Comparison of ENCODE assay signal across 8 cellular contexts in the genomic region with DNA sequence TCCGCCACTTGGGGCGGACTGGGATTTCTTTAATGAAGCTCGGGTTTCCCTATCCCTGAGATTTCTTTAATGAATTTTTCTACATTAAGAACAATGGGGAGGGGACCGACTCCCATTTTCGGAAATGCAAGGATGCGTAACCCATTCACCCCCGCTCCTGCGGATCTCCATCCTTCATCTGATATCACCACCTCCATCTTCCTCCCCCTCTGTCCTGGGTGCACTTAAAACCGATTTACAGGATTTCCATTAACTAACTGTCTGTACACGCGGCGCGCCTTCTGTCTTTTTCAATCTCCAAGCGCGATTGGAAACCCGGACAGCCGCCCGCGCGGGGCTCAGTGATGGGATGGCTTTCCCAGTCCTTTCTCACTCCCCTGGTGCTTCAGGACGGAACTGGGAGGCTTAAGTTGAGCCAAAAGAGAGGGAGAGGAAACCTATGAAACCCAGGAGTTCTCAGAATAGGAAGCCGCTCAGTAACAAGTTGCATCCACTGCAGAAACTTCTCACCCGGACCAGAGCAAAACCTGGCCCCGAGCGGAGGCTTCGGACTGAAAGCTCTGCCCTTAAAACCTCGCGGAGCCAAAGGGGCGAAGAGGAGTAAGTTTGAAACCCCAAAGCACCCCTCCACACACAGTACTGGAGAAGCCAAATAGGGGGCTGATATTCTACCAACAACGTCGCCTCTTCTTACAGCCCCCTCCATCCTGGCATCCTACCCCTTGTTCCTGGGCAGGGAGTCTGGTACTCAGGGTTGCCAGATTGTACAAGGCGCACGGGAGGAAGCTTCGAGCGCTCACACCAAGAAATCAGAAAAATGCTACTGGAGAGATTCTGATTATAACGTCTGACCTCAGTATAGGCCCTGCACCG. TPM values are rescaled to one million over a fixed set of nuclear protein-coding genes. Genes with fewer than 3 reads are reported as not detected.
DNase-seq lines count a peak whose midpoint lies in the region; TF ChIP-seq lines count a peak whose summit lies in the region.

No MANE protein-coding gene starts in this region.

- H3K27me3 ChIP-seq in fibroblast of lung (ENCODE audit: control insufficient read depth, insufficient read depth, low read length): no peaks in the 10 kb centered on the region

- DNase-seq in Calu3: no peak
- no peak for DNase-seq in RWPE1 (ENCODE audit: low spot score)
- DNase-seq in fibroblast of lung (ENCODE audit: low read depth in 2 of 2): peak in 1 of 2 donors; percentile 67
- no peak for DNase-seq in osteocyte (ENCODE audit: extremely low spot score, unreplicated experiment)
- DNase-seq in GF-D8 (lab: John Stamatoyannopoulos, UW): no peak
- DNase-seq in NCI-H1694 (lab: John Stamatoyannopoulos, UW): no peak
- DNase-seq in EL: no peak
- no peak for DNase-seq in SHP77 (lab: John Stamatoyannopoulos, UW)

- H3K4me1 ChIP-seq in fibroblast of lung (ENCODE audit: control insufficient read depth, extremely low read depth, insufficient read depth, low read length): peaks cover 12% of the 10 kb centered on the region

- H3K4me2 ChIP-seq in fibroblast of lung (ENCODE audit: extremely low read depth, insufficient read depth, low read length): peak overlapping the region; percentile 73

- H3K27ac ChIP-seq in RWPE1 (peak overlapping the region; percentile 92), fibroblast of lung (ENCODE audit: insufficient read depth, low read length) (peak overlapping the region; percentile 99)

- peaks cover 9% of the 10 kb centered on the region for H3K36me3 ChIP-seq in fibroblast of lung (ENCODE audit: control insufficient read depth, insufficient read depth, low read length)

- BruUV-seq in Calu3 (replicated peaks; lab: Mats Ljungman, UMichigan): no TSS peak

- no peaks in the 10 kb centered on the region for H4K20me1 ChIP-seq in fibroblast of lung (ENCODE audit: control insufficient read depth, extremely low read depth, insufficient read depth, low read length)

- CTCF ChIA-PET in Calu3 (lab: Charles Lee) (interaction anchor here (0.6 to 1.8 kb wide), 4 partner anchors 26 to 1115 kb away, joined by 3 to 7 read pairs (median 3); no protein-coding TSS in a partner anchor), RWPE1 (lab: Yijun Ruan, JAX) (interaction anchor here (1.3 to 3.7 kb wide), 2 partner anchors 54 to 797 kb away, joined by 4 to 27 read pairs; no protein-coding TSS in a partner anchor)

- H3K9me3 Mint-ChIP-seq in Calu3 (ENCODE audit: low read depth, unreplicated experiment) (no peaks in the 10 kb centered on the region), osteocyte (ENCODE audit: unreplicated experiment) (no peaks in the 10 kb centered on the region)

- peaks cover 40% of the 10 kb centered on the region for H3K79me2 ChIP-seq in fibroblast of lung (ENCODE audit: control insufficient read depth, insufficient read depth, low read length)

- intact Hi-C loops in Calu3 (cut with micrococcal nuclease; ENCODE audit: unreplicated experiment): loop anchor here (5.0 to 10.0 kb wide), 4 partner anchors 864 to 1529 kb away; no protein-coding TSS in a partner anchor

- H3K4me1 Mint-ChIP-seq in Calu3 (ENCODE audit: low read depth, unreplicated experiment) (peaks cover 54% of the 10 kb centered on the region), osteocyte (ENCODE audit: unreplicated experiment) (peaks cover 57% of the 10 kb centered on the region)

- H2AFZ ChIP-seq in fibroblast of lung (ENCODE audit: low read length): peak overlapping the region; percentile 38

- H3K4me3 Mint-ChIP-seq in Calu3 (ENCODE audit: low read depth, unreplicated experiment): peak overlapping the region; percentile 88
- peak overlapping the region; percentile 100 for H3K4me3 Mint-ChIP-seq in osteocyte (ENCODE audit: unreplicated experiment)

- no peak for TF ChIP-seq CTCF in Calu3 (IDR thresholded peaks at IDR 0.05; ENCODE audit: unreplicated experiment)
- TF ChIP-seq CTCF in RWPE1 (conservative IDR thresholded peaks at IDR 0.05; ENCODE audit: low read depth): no peak
- TF ChIP-seq CTCF in fibroblast of lung (conservative IDR thresholded peaks at IDR 0.05 in 1 of 2, IDR thresholded peaks at IDR 0.05 in 1 of 2; ENCODE audit: low read depth in 1 of 2, low read length in 2 of 2): peak in 1 of 2 donors; percentile 14
- TF ChIP-seq CTCF in osteocyte (IDR thresholded peaks at IDR 0.05): peak; percentile 29

- peaks cover 29% of the 10 kb centered on the region for H3K36me3 Mint-ChIP-seq in Calu3 (ENCODE audit: insufficient read depth, unreplicated experiment)
- H3K36me3 Mint-ChIP-seq in osteocyte (ENCODE audit: unreplicated experiment): peaks cover 12% of the 10 kb centered on the region

- peak overlapping the region; percentile 90 for H3K9ac ChIP-seq in fibroblast of lung (ENCODE audit: insufficient read depth, low read length)

- no peaks in the 10 kb centered on the region for H3K9me3 ChIP-seq in fibroblast of lung (ENCODE audit: control insufficient read depth, insufficient read depth, low read depth, low read length)

- H3K27me3 Mint-ChIP-seq in Calu3 (ENCODE audit: unreplicated experiment): peaks cover 32% of the 10 kb centered on the region
- no peaks in the 10 kb centered on the region for H3K27me3 Mint-ChIP-seq in osteocyte (ENCODE audit: unreplicated experiment)

- POLR2A ChIA-PET in RWPE1 (lab: Yijun Ruan, JAX; ENCODE audit: low non-redundant PET): no interaction called here

- H3K27ac Mint-ChIP-seq in Calu3 (ENCODE audit: unreplicated experiment) (no peak overlapping the region), osteocyte (ENCODE audit: unreplicated experiment) (peak overlapping the region; percentile 98)

- peak overlapping the region; percentile 41 to 92 (median 78) for H3K4me3 ChIP-seq in fibroblast of lung (replicated peaks in 1 of 4; ENCODE audit: control extremely low read depth in 1 of 4, insufficient read depth in 1 of 4, low read depth in 3 of 4, low read length in 4 of 4)

RNA-seq across cellular contexts. Expression of a gene that starts 0.7 kb away (rescaled TPM):
- total RNA-seq in Calu3 (2022): 20.4 and 29.3 TPM in 2 replicates
- 580 and 1,023 TPM in 2 replicates for total RNA-seq in fibroblast of lung
- 874 and 1,075 TPM in 2 replicates for polyA plus RNA-seq in fibroblast of lung
- 495 and 738 TPM in 2 replicates for polyA plus RNA-seq in fibroblast of lung (2012)
- 1,056 and 1,253 TPM in 2 replicates for polyA minus RNA-seq in fibroblast of lung (ENCODE audit: low replicate concordance)
- 2,335 and 2,423 TPM in 2 replicates for total RNA-seq in osteocyte

RNA-seq across cellular contexts. Expression of a gene that starts 37.0 kb away (rescaled TPM):
- total RNA-seq in Calu3 (2022): 441 and 459 TPM in 2 replicates
- total RNA-seq in fibroblast of lung: 91.9 and 115 TPM in 2 replicates
- 155 and 159 TPM in 2 replicates for polyA plus RNA-seq in fibroblast of lung
- polyA plus RNA-seq in fibroblast of lung (2012): 557 and 570 TPM in 2 replicates
- 25.5 and 47.5 TPM in 2 replicates for polyA minus RNA-seq in fibroblast of lung (ENCODE audit: low replicate concordance)
- total RNA-seq in osteocyte: 253 and 267 TPM in 2 replicates

Comparison
In these comparisons a context has a peak if more than half of its experiments do, and no peak if none do; other contexts are left out.
1. RNA of a gene that starts 0.7 kb away (total RNA-seq): 2,335 to 2,423 TPM in osteocyte and 580 to 1,023 TPM in fibroblast of lung; 20.4 to 29.3 TPM in Calu3; every median in the first group is over 10 times any median in the second.